ENCODE assay signal across 8 cellular contexts in genomic region chr11:57277845-57278720, GRCh38. TPM values are rescaled to one million over a fixed set of nuclear protein-coding genes. Genes with fewer than 3 reads are reported as not detected.
DNase-seq lines count a peak whose midpoint lies in the region; ATAC-seq lines count a peak whose summit lies in the region.

No MANE protein-coding gene starts in this region.

- peaks cover 9% of the 10 kb centered on the region for H3K4me1 ChIP-seq in Karpas-422 (ENCODE audit: low read length)

- no peaks in the 10 kb centered on the region for H3K36me3 ChIP-seq in Karpas-422 (ENCODE audit: insufficient read depth, low read length)

- H4K20me1 ChIP-seq in Karpas-422 (ENCODE audit: insufficient read depth, low read depth, low read length), result no peaks in the 10 kb centered on the region

- DNase-seq in Daoy (ENCODE audit: low read depth) (peak; percentile 73), Karpas-422 (peak; percentile 75), RPMI7951 (ENCODE audit: low read depth) (peak; percentile 73), brain pericyte (ENCODE audit: low read depth, low spot score) (peak; percentile 24), islet precursor cell (peak; percentile 92)
- peak; percentile 19 to 24 (median 21) for DNase-seq in stimulated activated CD4-positive, alpha-beta T cell treated with anti-CD3 and anti-CD28 coated beads, Interleukin-12 subunit alpha, Interleukin-12 subunit beta, amount 100 ng/mL, for 48 hours (ENCODE audit: low read depth in 2 of 3, low spot score in 1 of 3)

- peaks cover 5% of the 10 kb centered on the region; the same call in 1 of the 2 replicates for H3K9me3 ChIP-seq in Karpas-422 (ENCODE audit: low read length)

- no peak overlapping the region for H3K27ac ChIP-seq in Karpas-422 (ENCODE audit: low read length)

- H3K79me2 ChIP-seq in Karpas-422 (ENCODE audit: low read length), result no peaks in the 10 kb centered on the region

- H2AFZ ChIP-seq in Karpas-422 (ENCODE audit: low read length), result no peak overlapping the region

- H3K9me2 ChIP-seq in Karpas-422 (replicated peaks; ENCODE audit: insufficient read depth, low read length), result no peaks in the 10 kb centered on the region

- H3K27me3 ChIP-seq in Karpas-422 (ENCODE audit: low read length), result no peaks in the 10 kb centered on the region

- peak overlapping the region; percentile 7 for H3K4me2 ChIP-seq in Karpas-422 (ENCODE audit: low read depth, low read length, poor library complexity, severe bottlenecking)

- ATAC-seq in GM21528 (IDR thresholded peaks at IDR 0.05; ENCODE audit: low FRiP score, unreplicated experiment), result peak; percentile 67
- ATAC-seq in HG03135 (IDR thresholded peaks at IDR 0.05; ENCODE audit: unreplicated experiment), result no peak

- no peak overlapping the region for H3K9ac ChIP-seq in Karpas-422 (ENCODE audit: low read length)

- no peak overlapping the region for H3K4me3 ChIP-seq in Karpas-422 (ENCODE audit: low read length)

RNA-seq across cellular contexts. Expression of gene APLNR, which starts 41.0 kb away (rescaled TPM):
- total RNA-seq in Daoy (2014; rRNA removed; shearing (Covaris generic)), result not detected in 2 replicates
- not detected in 2 replicates for total RNA-seq in Karpas-422 (2014; rRNA removed; shearing (Covaris generic); ENCODE audit: low replicate concordance)
- total RNA-seq in RPMI7951 (2014; rRNA removed; shearing (Covaris generic)), result not detected in 2 replicates

RNA-seq across cellular contexts. Expression of gene TNKS1BP1, which starts 46.7 kb away (rescaled TPM):
- 16.2 and 17.8 TPM in 2 replicates for total RNA-seq in Daoy (2014; rRNA removed; shearing (Covaris generic))
- total RNA-seq in Karpas-422 (2014; rRNA removed; shearing (Covaris generic); ENCODE audit: low replicate concordance), result 11.6 and 21.9 TPM in 2 replicates
- 21.9 and 24.8 TPM in 2 replicates for total RNA-seq in RPMI7951 (2014; rRNA removed; shearing (Covaris generic))

RNA-seq across cellular contexts. Expression of gene SSRP1, which starts 57.6 kb away (rescaled TPM):
- 202 and 241 TPM in 2 replicates for total RNA-seq in Daoy (2014; rRNA removed; shearing (Covaris generic))
- 79.9 and 111 TPM in 2 replicates for total RNA-seq in Karpas-422 (2014; rRNA removed; shearing (Covaris generic); ENCODE audit: low replicate concordance)
- total RNA-seq in RPMI7951 (2014; rRNA removed; shearing (Covaris generic)), result 105 and 106 TPM in 2 replicates

Comparison
In these comparisons a context has a peak if more than half of its experiments do, and no peak if none do; other contexts are left out.
1. DNase-seq: peak in every context shown above with its lines; median percentile 92 in islet precursor cell; 75 in Karpas-422; 73 in Daoy; 73 in RPMI7951; 24 in brain pericyte; 21 in stimulated activated CD4-positive, alpha-beta T cell treated with anti-CD3 and anti-CD28 coated beads, Interleukin-12 subunit alpha, Interleukin-12 subunit beta, amount 100 ng/mL, for 48 hours.